Comparison of ENCODE assay signal across 13 cellular contexts in the genomic region with DNA sequence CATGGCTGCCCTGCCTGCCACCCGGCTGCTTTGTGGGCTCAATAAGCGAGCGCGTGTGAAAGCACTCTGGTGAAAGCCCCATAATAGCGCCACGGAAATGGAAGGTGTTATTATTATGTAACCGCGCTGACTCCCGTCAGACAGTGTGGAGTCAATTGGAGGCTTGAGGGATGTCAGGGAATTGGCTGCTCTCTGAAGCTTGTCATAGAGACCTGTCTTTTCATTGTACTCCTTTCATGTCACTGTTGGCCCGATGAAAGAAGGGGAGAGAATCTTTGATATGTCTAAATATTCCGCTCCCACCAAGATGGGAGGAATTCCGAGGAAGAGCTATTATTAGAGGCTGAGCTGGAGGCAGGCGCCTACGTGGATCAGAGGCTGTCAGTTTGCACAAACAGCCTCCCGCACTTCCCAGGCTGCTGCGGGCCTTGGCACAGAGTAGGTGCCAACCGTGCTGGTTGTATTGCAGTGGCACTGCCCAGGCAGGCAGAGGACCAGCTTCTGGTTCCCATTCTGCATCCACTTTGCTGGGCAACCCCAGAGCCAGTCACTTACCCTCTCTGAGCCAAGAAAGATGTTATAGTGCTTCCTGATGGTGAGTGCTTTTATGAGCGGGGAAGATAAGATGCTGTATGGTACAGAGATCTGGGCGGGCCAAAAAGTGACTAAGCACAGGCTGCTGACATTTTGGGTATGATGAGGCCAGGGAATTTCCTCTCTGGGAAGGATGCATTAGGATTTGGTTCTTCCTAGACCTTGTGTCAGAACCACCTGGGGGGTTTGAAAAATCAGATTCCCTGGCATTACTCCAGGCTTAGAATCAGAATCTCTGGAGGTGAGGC.
DNase-seq lines count a peak whose midpoint lies in the region; ATAC-seq and TF ChIP-seq lines count a peak whose summit lies in the region.
"Had no signal": no experiment of that assay in that cellular context is flagged by ENCODE, and none has a peak within 500 bp of the region (broad histone marks: within the 10 kb centered on the region; RNA-seq: fewer than 3 reads in every experiment).

No MANE protein-coding gene starts in this region.

- H3K4me1 ChIP-seq in mammary epithelial cell (ENCODE audit: insufficient read depth, low read length), result peaks cover 16% of the 10 kb centered on the region
- H3K4me1 ChIP-seq in foreskin keratinocyte, result no peaks in the 10 kb centered on the region
- peaks cover 4 to 16% (median 8%) of the 10 kb centered on the region in 6 donors for H3K4me1 ChIP-seq in spleen
- no peaks in the 10 kb centered on the region for H3K4me1 ChIP-seq in PC-9 (replicated peaks; ENCODE audit: insufficient read depth)

- H3K27ac Mint-ChIP-seq in MCF 10A (ENCODE audit: low read depth, unreplicated experiment) (no peak overlapping the region), T-helper 17 cell (peak overlapping the region; percentile 47)
- H3K27ac Mint-ChIP-seq: H9 had no signal

- no peaks in the 10 kb centered on the region for H3K9me2 ChIP-seq in PC-9 (ENCODE audit: insufficient read depth)

- no peaks in the 10 kb centered on the region for H3K79me2 ChIP-seq in mammary epithelial cell (ENCODE audit: insufficient read depth, low read length)
- no peaks in the 10 kb centered on the region for H3K79me2 ChIP-seq in PC-9 (ENCODE audit: low read depth)

- H4K20me1 ChIP-seq in mammary epithelial cell (ENCODE audit: insufficient read depth, low read length), result no peaks in the 10 kb centered on the region
- no peaks in the 10 kb centered on the region; the same call in 1 of the 2 replicates for H4K20me1 ChIP-seq in PC-9 (ENCODE audit: insufficient read depth)

- WGBS in mammary epithelial cell (ENCODE audit: low coverage, missing lambda C conversion rate), result 90% methylated on average over 13 of the region's 19 CpGs
- WGBS in spleen, 5 donors, result 88 to 93% (median 92%) methylated on average over 19 of the region's 19 CpGs

- no peaks in the 10 kb centered on the region for H3K36me3 Mint-ChIP-seq in MCF 10A (ENCODE audit: insufficient read depth, unreplicated experiment)
- H3K36me3 Mint-ChIP-seq in T-helper 17 cell (ENCODE audit: low read depth), result peaks cover 2% of the 10 kb centered on the region

- intact Hi-C loops in mammary epithelial cell (cut with micrococcal nuclease) (no loop called here), MCF 10A (cut with micrococcal nuclease) (no loop called here), spleen (cut with DNase I; ENCODE audit: low total_unique reads) (no loop called here), PC-9 (cut with micrococcal nuclease; ENCODE audit: unreplicated experiment) (no loop called here)

- H3K4me3 Mint-ChIP-seq in MCF 10A (ENCODE audit: unreplicated experiment) (no peak overlapping the region), T-helper 17 cell (no peak overlapping the region)
- H3K4me3 Mint-ChIP-seq: H9 had no signal

- no peak for TF ChIP-seq CTCF in mammary epithelial cell (conservative IDR thresholded peaks at IDR 0.05 in 1 of 2, IDR thresholded peaks at IDR 0.05 in 1 of 2; ENCODE audit: extremely low read depth in 1 of 2, insufficient read depth in 1 of 2, low read depth in 1 of 2, low read length in 2 of 2)
- TF ChIP-seq CTCF in MCF 10A (IDR thresholded peaks at IDR 0.05; ENCODE audit: unreplicated experiment), result no peak
- no peak for TF ChIP-seq CTCF in foreskin keratinocyte (conservative IDR thresholded peaks at IDR 0.05)
- no peak for TF ChIP-seq CTCF in spleen (IDR thresholded peaks at IDR 0.05 in 8 of 11, conservative IDR thresholded peaks at IDR 0.05 in 3 of 11)
- TF ChIP-seq CTCF in PC-9 (conservative IDR thresholded peaks at IDR 0.05), result no peak

- H3K36me3 ChIP-seq in mammary epithelial cell (ENCODE audit: insufficient read depth, low read length), result no peaks in the 10 kb centered on the region
- no peaks in the 10 kb centered on the region for H3K36me3 ChIP-seq in spleen
- no peaks in the 10 kb centered on the region for H3K36me3 ChIP-seq in PC-9 (ENCODE audit: low read depth)

- dilution Hi-C loops in mammary epithelial cell (cut with HindIII; ENCODE audit: low sequenced_read_pairs), result no loop called here

- peaks cover 13% of the 10 kb centered on the region for H3K27me3 Mint-ChIP-seq in MCF 10A (ENCODE audit: insufficient read depth, unreplicated experiment)
- peaks cover 25% of the 10 kb centered on the region for H3K27me3 Mint-ChIP-seq in T-helper 17 cell

- TF ChIP-seq POLR2A in spleen (IDR thresholded peaks at IDR 0.05), result no peak

- ATAC-seq in T-helper 17 cell (no peak), foreskin keratinocyte (peak; percentile 13), GM21528 (IDR thresholded peaks at IDR 0.05; ENCODE audit: low FRiP score, unreplicated experiment) (no peak)

- H3F3A ChIP-seq in PC-9 (ENCODE audit: insufficient read depth, low read depth), result no peaks in the 10 kb centered on the region

- H3K4me2 ChIP-seq in mammary epithelial cell (ENCODE audit: insufficient read depth, low read depth, low read length) (no peak overlapping the region), PC-9 (no peak overlapping the region)

- DNase-seq in mammary epithelial cell (peak; percentile 16), MCF 10A (ENCODE audit: unreplicated experiment) (no peak), T-helper 17 cell (no peak), foreskin keratinocyte (peak in 1 of 2 donors; percentile 23), spleen (peak; percentile 15), PC-9 (no peak), DMS 273 treated with DMSO at 0.1 percent for 48 hours (lab: John Stamatoyannopoulos, UW) (no peak)
- DNase-seq: 8988T, H9, NCI-H1436 treated with DMSO at 0.1 percent for 48 hours, NCI-H526 treated with DMSO at 0.1 percent for 48 hours, OCI-M1 had no signal

- H3K9ac ChIP-seq in mammary epithelial cell (ENCODE audit: insufficient read depth, low read length), result no peak overlapping the region

- H2AFZ ChIP-seq in mammary epithelial cell (ENCODE audit: low read depth, low read length) (no peak overlapping the region), PC-9 (no peak overlapping the region)

- H3K27me3 ChIP-seq in mammary epithelial cell (ENCODE audit: insufficient read depth, low read length) (no peaks in the 10 kb centered on the region), foreskin keratinocyte (no peaks in the 10 kb centered on the region), spleen (replicated peaks in 1 of 7) (peaks cover 0 to 4% (median 0%) of the 10 kb centered on the region in 7 donors), PC-9 (ENCODE audit: insufficient read depth, low read depth) (peaks cover 24% of the 10 kb centered on the region; the same call in 1 of the 2 replicates)

- no peaks in the 10 kb centered on the region for H3K9me3 ChIP-seq in mammary epithelial cell (replicated peaks; ENCODE audit: insufficient read depth, low read length)
- H3K9me3 ChIP-seq in T-helper 17 cell (ENCODE audit: control insufficient read depth, low read length, poor library complexity, severe bottlenecking), result no peaks in the 10 kb centered on the region
- H3K9me3 ChIP-seq in spleen, result no peaks in the 10 kb centered on the region
- H3K9me3 ChIP-seq in PC-9 (ENCODE audit: insufficient read depth, low read depth), result no peaks in the 10 kb centered on the region

- BruUV-seq in mammary epithelial cell (replicated peaks; lab: Mats Ljungman, UMichigan) (no TSS peak), MCF 10A (replicated peaks; lab: Mats Ljungman, UMichigan) (no TSS peak), PC-9 (replicated peaks; lab: Mats Ljungman, UMichigan) (no TSS peak)

- CTCF ChIA-PET in mammary epithelial cell (lab: Charles Lee; ENCODE audit: low non-redundant PET), result interaction anchor here (0.6 kb wide), 2 partner anchors 142 to 209 kb away, joined by 3 to 5 read pairs; no protein-coding TSS in a partner anchor
- CTCF ChIA-PET in MCF 10A (lab: Yijun Ruan, JAX), result no interaction called here
- CTCF ChIA-PET in PC-9 (lab: Charles Lee), result no interaction called here

- H3K4me1 Mint-ChIP-seq in MCF 10A (ENCODE audit: insufficient read depth, unreplicated experiment) (no peaks in the 10 kb centered on the region), T-helper 17 cell (peaks cover 6% of the 10 kb centered on the region)

- in situ Hi-C loops in mammary epithelial cell (cut with MboI; ENCODE audit: low sequenced_read_pairs in 2 of 2), result no loop called here

- H3K4me3 ChIP-seq in mammary epithelial cell (replicated peaks in 1 of 3; ENCODE audit: insufficient read depth in 1 of 3, low read depth in 2 of 3, low read length in 3 of 3) (no peak overlapping the region), spleen (no peak overlapping the region), PC-9 (no peak overlapping the region)

- no peak overlapping the region for H3K27ac ChIP-seq in mammary epithelial cell (ENCODE audit: insufficient read depth, low read depth, low read length)
- H3K27ac ChIP-seq in foreskin keratinocyte, result no peak overlapping the region
- H3K27ac ChIP-seq in spleen, result no peak overlapping the region
- H3K27ac ChIP-seq in PC-9, result no peak overlapping the region

- POLR2A ChIA-PET in MCF 10A (lab: Yijun Ruan, JAX), result no interaction called here
- POLR2A ChIA-PET in PC-9 (lab: Charles Lee; ENCODE audit: unreplicated experiment), result no interaction called here

- no peaks in the 10 kb centered on the region for H3K9me3 Mint-ChIP-seq in MCF 10A (ENCODE audit: unreplicated experiment)
- H3K9me3 Mint-ChIP-seq: H9 had no signal

Comparison
In these comparisons a context has a peak if more than half of its experiments do, and no peak if none do; other contexts are left out.
1. DNase-seq: peak in mammary epithelial cell (single experiment) and spleen (single experiment); none in MCF 10A (single experiment), T-helper 17 cell (0 of 3), PC-9 (0 of 2) and DMS 273 treated with DMSO at 0.1 percent for 48 hours (single experiment).